In genomic region chr20:59606566-59606965, GRCh38 we compare ENCODE assay signal across 28 cellular contexts. TPM values are rescaled to one million over a fixed set of nuclear protein-coding genes. Genes with fewer than 3 reads are reported as not detected.
"Had no signal": no experiment of that assay in that cellular context is flagged by ENCODE, and none has a peak within 500 bp of the region (broad histone marks: within the 10 kb centered on the region; RNA-seq: fewer than 3 reads in every experiment).

No MANE protein-coding gene starts in this region.

- H3K36me3 ChIP-seq: left ventricle myocardium inferior, suprapubic skin, transverse colon, vagina had no signal

- H3K27ac ChIP-seq: left ventricle myocardium inferior, suprapubic skin, transverse colon, vagina had no signal

- H3K36me3 Mint-ChIP-seq: activated naive CD8-positive, alpha-beta T cell treated with anti-CD3 and anti-CD28 coated beads, Interleukin-2, amount 10 ng/mL, durations not matched to agents 7 days and 5 days; stimulated activated effector memory CD8-positive, alpha-beta T cell treated with anti-CD3 and anti-CD28 coated beads, Interleukin-12 subunit alpha, Interleukin-12 subunit beta, amount 100 ng/mL, for 72 hours; WTC11 had no signal

- ATAC-seq: activated CD4-positive, alpha-beta T cell treated with anti-CD3 and anti-CD28 coated beads for 36 hours; activated T-cell treated with anti-CD3 and anti-CD28 coated beads, Interleukin-2, amount 50 U/mL, for 4 hours; naive thymus-derived CD8-positive, alpha-beta T cell; sciatic nerve; stimulated activated effector memory CD8-positive, alpha-beta T cell treated with anti-CD3 and anti-CD28 coated beads, Interleukin-12 subunit alpha, Interleukin-12 subunit beta, amount 100 ng/mL, for 72 hours; stimulated activated naive CD8-positive, alpha-beta T cell treated with anti-CD3 and anti-CD28 coated beads, Interleukin-15, amount 100 ng/mL, for 72 hours; WTC11 had no signal

- H3K4me3 Mint-ChIP-seq: activated CD4-positive, alpha-beta T cell treated with anti-CD3 and anti-CD28 coated beads for 36 hours; activated naive CD8-positive, alpha-beta T cell treated with anti-CD3 and anti-CD28 coated beads, Interleukin-2, amount 10 ng/mL, durations not matched to agents 7 days and 5 days; activated T-cell treated with anti-CD3 and anti-CD28 coated beads, Interleukin-2, amount 50 U/mL, for 4 hours; naive thymus-derived CD8-positive, alpha-beta T cell; stimulated activated effector memory CD8-positive, alpha-beta T cell treated with anti-CD3 and anti-CD28 coated beads, Interleukin-12 subunit alpha, Interleukin-12 subunit beta, amount 100 ng/mL, for 72 hours; stimulated activated naive CD8-positive, alpha-beta T cell treated with anti-CD3 and anti-CD28 coated beads, Interleukin-15, amount 100 ng/mL, for 72 hours; WTC11 had no signal

- H3K9me3 Mint-ChIP-seq: activated naive CD8-positive, alpha-beta T cell treated with anti-CD3 and anti-CD28 coated beads, Interleukin-2, amount 10 ng/mL, durations not matched to agents 7 days and 5 days; activated T-cell treated with anti-CD3 and anti-CD28 coated beads, Interleukin-2, amount 50 U/mL, for 4 hours; activated T-helper 2 cell treated with anti-CD3 and anti-CD28 coated beads, Interferon-gamma antibody, Interleukin-2, Interleukin-4, amounts not matched to agents 10 μg/mL and 5 μg/mL and 100 μg/mL, durations not matched to agents 14 hours and 24 hours and 36 hours; stimulated activated effector memory CD8-positive, alpha-beta T cell treated with anti-CD3 and anti-CD28 coated beads, Interleukin-12 subunit alpha, Interleukin-12 subunit beta, amount 100 ng/mL, for 72 hours; stimulated activated naive CD8-positive, alpha-beta T cell treated with anti-CD3 and anti-CD28 coated beads, Interleukin-15, amount 100 ng/mL, for 72 hours; WTC11 had no signal

- H3K4me1 Mint-ChIP-seq: activated CD4-positive, alpha-beta T cell treated with anti-CD3 and anti-CD28 coated beads for 36 hours; stimulated activated effector memory CD8-positive, alpha-beta T cell treated with anti-CD3 and anti-CD28 coated beads, Interleukin-12 subunit alpha, Interleukin-12 subunit beta, amount 100 ng/mL, for 72 hours; stimulated activated naive CD8-positive, alpha-beta T cell treated with anti-CD3 and anti-CD28 coated beads, Interleukin-15, amount 100 ng/mL, for 72 hours had no signal

- H3K4me3 ChIP-seq: left ventricle myocardium inferior, suprapubic skin, transverse colon, vagina had no signal

- H3K9me3 ChIP-seq: left ventricle myocardium inferior, suprapubic skin, transverse colon, vagina had no signal

- H3K27ac Mint-ChIP-seq: activated CD4-positive, alpha-beta T cell treated with anti-CD3 and anti-CD28 coated beads for 36 hours; activated naive CD8-positive, alpha-beta T cell treated with anti-CD3 and anti-CD28 coated beads, Interleukin-2, amount 10 ng/mL, durations not matched to agents 7 days and 5 days; activated T-helper 2 cell treated with anti-CD3 and anti-CD28 coated beads, Interferon-gamma antibody, Interleukin-2, Interleukin-4, amounts not matched to agents 10 μg/mL and 5 μg/mL and 100 μg/mL, durations not matched to agents 14 hours and 24 hours and 36 hours; stimulated activated effector memory CD8-positive, alpha-beta T cell treated with anti-CD3 and anti-CD28 coated beads, Interleukin-12 subunit alpha, Interleukin-12 subunit beta, amount 100 ng/mL, for 72 hours; stimulated activated naive CD8-positive, alpha-beta T cell treated with anti-CD3 and anti-CD28 coated beads, Interleukin-15, amount 100 ng/mL, for 72 hours; WTC11 had no signal

- DNase-seq: activated CD4-positive, alpha-beta T cell treated with anti-CD3 and anti-CD28 coated beads for 36 hours; activated CD4-positive, alpha-beta T cell treated with anti-CD3 and anti-CD28 coated beads, Interleukin-2, amount 50 U/mL, for 4 hours; activated CD8-positive, alpha-beta memory T cell treated with anti-CD3 and anti-CD28 coated beads for 24 hours; activated CD8-positive, alpha-beta memory T cell treated with anti-CD3 and anti-CD28 coated beads, Interleukin-2, amount 50 U/mL, for 4 hours; activated naive CD4-positive, alpha-beta T cell treated with Interleukin-2 at 50 U/mL for 16 hours; activated naive CD8-positive, alpha-beta T cell treated with anti-CD3 and anti-CD28 coated beads, Interleukin-2, amount 10 ng/mL, durations not matched to agents 7 days and 5 days; activated T-cell treated with anti-CD3 and anti-CD28 coated beads, Interleukin-2, amount 50 U/mL, for 4 hours; amniotic stem cell; effector CD4-positive, alpha-beta T cell; erythroblast; foreskin fibroblast; kidney; left ventricle myocardium inferior; naive thymus-derived CD8-positive, alpha-beta T cell; occipital lobe; small intestine; stimulated activated CD4-positive, alpha-beta T cell treated with anti-CD3 and anti-CD28 coated beads, Interleukin-2, amount 100 ng/mL, for 24 hours; stimulated activated naive CD8-positive, alpha-beta T cell treated with anti-CD3 and anti-CD28 coated beads, Interleukin-15, amount 100 ng/mL, for 72 hours; T-helper 1 cell; T-helper 9 cell; transverse colon had no signal

RNA-seq across cellular contexts. Expression of gene PHACTR3, which starts 2.2 kb away (rescaled TPM):
- total RNA-seq: activated CD4-positive, alpha-beta T cell treated with anti-CD3 and anti-CD28 coated beads for 36 hours; activated naive CD8-positive, alpha-beta T cell treated with anti-CD3 and anti-CD28 coated beads, Interleukin-2, amount 10 ng/mL, durations not matched to agents 7 days and 5 days; activated T-helper 2 cell treated with anti-CD3 and anti-CD28 coated beads, Interferon-gamma antibody, Interleukin-2, Interleukin-4, amounts not matched to agents 10 μg/mL and 5 μg/mL and 100 μg/mL, durations not matched to agents 14 hours and 24 hours and 36 hours; fibroblast of lung; naive thymus-derived CD8-positive, alpha-beta T cell; sciatic nerve had no signal
- polyA plus RNA-seq: fibroblast of lung; naive thymus-derived CD8-positive, alpha-beta T cell had no signal
